25 cellular contexts compared by ENCODE assay signal in the genomic region with DNA sequence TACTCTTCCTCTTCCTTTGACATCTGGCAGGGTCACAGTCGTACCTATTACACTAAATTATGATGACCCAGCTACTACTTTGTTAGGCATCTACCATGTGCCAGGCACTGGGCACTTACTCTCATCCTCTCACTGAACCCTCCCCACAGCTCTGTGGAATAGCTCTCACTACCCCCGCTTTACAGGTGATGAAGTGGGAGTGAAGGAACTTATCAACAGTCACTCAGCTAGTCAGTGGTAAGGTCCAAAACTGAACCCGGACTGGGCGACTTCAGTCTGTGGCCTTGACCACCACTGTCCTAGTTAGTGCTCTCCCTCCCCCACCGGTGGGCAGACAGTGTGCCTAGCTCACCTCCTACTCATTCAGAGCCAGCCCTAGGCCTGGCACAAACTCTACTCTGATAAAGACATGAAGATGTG. TPM values are rescaled to one million over a fixed set of nuclear protein-coding genes. Genes with fewer than 3 reads are reported as not detected.
A peak's percentile ranks its signal among the peaks of the same experiment; 100 is the strongest.
DNase-seq lines count a peak whose midpoint lies in the region; ATAC-seq, FAIRE-seq and TF ChIP-seq lines count a peak whose summit lies in the region.
"Had no signal": no experiment of that assay in that cellular context is flagged by ENCODE, and none has a peak within 500 bp of the region (broad histone marks: within the 10 kb centered on the region; RNA-seq: fewer than 3 reads in every experiment).

No MANE protein-coding gene starts in this region.

- H3K4me3 ChIP-seq in DND-41 (ENCODE audit: low read depth in 1 of 2, low read length in 2 of 2) = no peak overlapping the region
- H3K4me3 ChIP-seq in Loucy (ENCODE audit: low read length, poor library complexity, severe bottlenecking) = peak overlapping the region; percentile 10
- no peak overlapping the region; a peak in 2 of 8 replicates for H3K4me3 ChIP-seq in H1 (ENCODE audit: extremely low read depth in 1 of 4, insufficient read depth in 2 of 4, low read depth in 3 of 4, low read length in 4 of 4)
- no peak overlapping the region for H3K4me3 ChIP-seq in mesenchymal stem cell (ENCODE audit: insufficient read depth in 1 of 2, low read depth in 1 of 2, low read length in 2 of 2)
- H3K4me3 ChIP-seq: adrenal gland, left lung, prostate gland had no signal

- no peak for TF ChIP-seq POLR2A in H1 (IDR thresholded peaks at IDR 0.05; ENCODE audit: control extremely low read depth in 1 of 2, low read depth in 2 of 2, low read length in 2 of 2)

- H3K79me1 ChIP-seq in H1 (ENCODE audit: low read depth, low read length) = no peaks in the 10 kb centered on the region
- H3K79me1 ChIP-seq in mesenchymal stem cell (replicated peaks; ENCODE audit: low read length, poor library complexity, severe bottlenecking) = no peaks in the 10 kb centered on the region

- H2BK15ac ChIP-seq in H1 (ENCODE audit: low read length) = peak overlapping the region; percentile 40; the same call in 1 of the 2 replicates
- no peak overlapping the region for H2BK15ac ChIP-seq in mesenchymal stem cell (ENCODE audit: low read depth, poor library complexity, severe bottlenecking)

- 77% methylated on average over 5 of the region's 5 CpGs; no CpG with 5 or more reads in 1 of the 2 experiments for WGBS in H1 (ENCODE audit: extremely low coverage in 1 of 2, insufficient coverage in 1 of 2, insufficient read length in 1 of 2, insufficient replicate concordance in 2 of 2, low coverage in 1 of 2, low lambda C conversion rate in 2 of 2, missing lambda C conversion rate in 1 of 2), 2 experiments
- 97% methylated on average over 4 of the region's 5 CpGs for WGBS in mesenchymal stem cell

- H3K18ac ChIP-seq in H1 (ENCODE audit: extremely low read depth, low read length) (peak overlapping the region; percentile 60; the same call in 1 of the 2 replicates), mesenchymal stem cell (ENCODE audit: low read depth in 1 of 2, low read length in 2 of 2) (no peak overlapping the region)

- no peaks in the 10 kb centered on the region for H3K9me2 ChIP-seq in Loucy (replicated peaks; ENCODE audit: low read depth, low read length)

- peak overlapping the region; percentile 69; the same call in 1 of the 2 replicates for H2BK20ac ChIP-seq in H1 (ENCODE audit: low read length)

- H2AK5ac ChIP-seq in H1 (ENCODE audit: low read depth, low read length) = no peak overlapping the region; the same call in 1 of the 2 replicates
- no peak overlapping the region for H2AK5ac ChIP-seq in mesenchymal stem cell (ENCODE audit: low read length, severe bottlenecking)

- peak overlapping the region; percentile 94; the same call in 1 of the 2 replicates for H2BK12ac ChIP-seq in H1 (ENCODE audit: low read depth, low read length)
- peak overlapping the region; percentile 42 to 49 for H2BK12ac ChIP-seq in mesenchymal stem cell (ENCODE audit: low read length in 2 of 2)

- H3K4ac ChIP-seq in H1 (replicated peaks; ENCODE audit: insufficient read length, low read depth, low read length) = no peak overlapping the region
- peak overlapping the region in 1 of 2 experiments; percentile 0 for H3K4ac ChIP-seq in mesenchymal stem cell (ENCODE audit: low read depth in 1 of 2, low read length in 2 of 2)

- no peak overlapping the region for H3K14ac ChIP-seq in H1 (ENCODE audit: insufficient read length)
- no peak overlapping the region for H3K14ac ChIP-seq in mesenchymal stem cell (ENCODE audit: low read length in 2 of 2)

- H4K5ac ChIP-seq in H1 (ENCODE audit: insufficient read length, low read depth, low read length) = no peak overlapping the region

- H3K9me3 ChIP-seq in DND-41 (ENCODE audit: insufficient read depth, low read length, severe bottlenecking) (no peaks in the 10 kb centered on the region), Loucy (ENCODE audit: insufficient read depth, low read depth, low read length) (no peaks in the 10 kb centered on the region), H1 (ENCODE audit: insufficient read depth in 2 of 2, low read depth in 1 of 2, low read length in 1 of 2) (no peaks in the 10 kb centered on the region), mesenchymal stem cell (ENCODE audit: control insufficient read depth, low read length) (no peaks in the 10 kb centered on the region)
- H3K9me3 ChIP-seq: adrenal gland, left lung, prostate gland had no signal

- H3F3A ChIP-seq in Loucy (ENCODE audit: low read depth) = no peaks in the 10 kb centered on the region

- no peak overlapping the region for H3K56ac ChIP-seq in H1 (replicated peaks; ENCODE audit: insufficient read length, low read depth, low read length)

- no peak overlapping the region for H4K8ac ChIP-seq in H1 (ENCODE audit: extremely low read depth, insufficient read depth, low read length)
- H4K8ac ChIP-seq in mesenchymal stem cell (ENCODE audit: low read length) = no peak overlapping the region

- DNase-seq in DND-41 (no peak), H1 (ENCODE audit: low read depth in 1 of 2, low spot score in 2 of 2) (no peak), mesenchymal stem cell (no peak), pons (ENCODE audit: low spot score) (no peak), NCI-H510A treated with DMSO at 0.1 percent for 48 hours (lab: John Stamatoyannopoulos, UW) (no peak)
- no peak for DNase-seq in stimulated activated CD4-positive, alpha-beta T cell treated with anti-CD3 and anti-CD28 coated beads, Interleukin-4, amount 100 ng/mL, for 4 hours
- DNase-seq: activated CD4-positive, alpha-beta T cell treated with anti-CD3 and anti-CD28 coated beads, Interleukin-2, amount 10 ng/mL, durations not matched to agents 7 days and 5 days; activated gamma-delta T cell; adrenal gland; CD4-positive, CD25-positive, alpha-beta regulatory T cell; GDM1; glutamatergic neuron; Karpas-422; left lung; NCI-H1048; NCI-H187 treated with DMSO at 0.1 percent for 48 hours; NCI-H2227 treated with DMSO at 0.1 percent for 48 hours; stimulated activated CD4-positive, alpha-beta T cell treated with anti-CD3 and anti-CD28 coated beads, Interleukin-2, amount 100 ng/mL, for 24 hours; stimulated activated naive B cell treated with anti-CD40 and anti-IgM and Interleukin-4, amounts not matched to agents 10 μg/mL and 1 μg/mL and 100 μg/mL, for 72 hours had no signal

- H3K27ac ChIP-seq in DND-41 (ENCODE audit: low read length) (peak overlapping the region; percentile 33; the same call in 1 of the 2 replicates), H1 (ENCODE audit: low read depth, low read length) (no peak overlapping the region), mesenchymal stem cell (ENCODE audit: low read length, poor library complexity, severe bottlenecking) (no peak overlapping the region)
- H3K27ac ChIP-seq: adrenal gland, left lung, prostate gland had no signal

- H4K91ac ChIP-seq in H1 (replicated peaks; ENCODE audit: insufficient read length, low read length) (peak overlapping the region; percentile 58), mesenchymal stem cell (ENCODE audit: low read length) (no peak overlapping the region)

- TF ChIP-seq EP300 in H1 (IDR thresholded peaks at IDR 0.05; ENCODE audit: borderline replicate concordance in 1 of 2, low read depth in 2 of 2, low read length in 2 of 2) = no peak

- no peak overlapping the region for H2BK120ac ChIP-seq in H1 (replicated peaks; ENCODE audit: low read depth, low read length)
- no peak overlapping the region for H2BK120ac ChIP-seq in mesenchymal stem cell (ENCODE audit: low read depth, low read length)

- FAIRE-seq in H1 (lab: Jason Lieb, UNC) = no peak
- FAIRE-seq: bronchial epithelial cell, endothelial cell of umbilical vein, HTR-8/SVneo had no signal

- no peak overlapping the region for H3K4me2 ChIP-seq in DND-41 (ENCODE audit: insufficient read depth, low read length)
- H3K4me2 ChIP-seq in Loucy (ENCODE audit: low read depth, low read length, poor library complexity, severe bottlenecking) = peak overlapping the region; percentile 38
- H3K4me2 ChIP-seq in H1 (ENCODE audit: insufficient read depth in 1 of 2, low read depth in 2 of 2, low read length in 2 of 2) = no peak overlapping the region; a peak in 1 of 4 replicates
- H3K4me2 ChIP-seq in mesenchymal stem cell (ENCODE audit: low read length, poor library complexity, severe bottlenecking) = no peak overlapping the region

- TF ChIP-seq RAD21 in H1 (IDR thresholded peaks at IDR 0.05 in 1 of 2, conservative IDR thresholded peaks at IDR 0.05 in 1 of 2; ENCODE audit: low read depth in 2 of 2, low read length in 2 of 2) = no peak

- no peak for TF ChIP-seq CTCF in DND-41 (IDR thresholded peaks at IDR 0.05; ENCODE audit: borderline replicate concordance, extremely low read depth, low read length, poor library complexity, severe bottlenecking)
- TF ChIP-seq CTCF in Loucy (conservative IDR thresholded peaks at IDR 0.05; ENCODE audit: low read length) = no peak
- TF ChIP-seq CTCF in H1 (IDR thresholded peaks at IDR 0.05; ENCODE audit: control extremely low read depth in 1 of 3, insufficient read depth in 1 of 3, low read depth in 1 of 3, low read length in 3 of 3) = no peak

- H2BK5ac ChIP-seq in H1 (ENCODE audit: low read depth, low read length) (peak overlapping the region; percentile 63; the same call in 1 of the 2 replicates), mesenchymal stem cell (ENCODE audit: low read depth, low read length, poor library complexity, severe bottlenecking) (no peak overlapping the region)

- H2AFZ ChIP-seq in DND-41 (ENCODE audit: low read depth, low read length) = no peak overlapping the region
- peak overlapping the region; percentile 9; the same call in 1 of the 2 replicates for H2AFZ ChIP-seq in Loucy (ENCODE audit: low read length)
- no peak overlapping the region for H2AFZ ChIP-seq in H1 (ENCODE audit: low read length)
- no peak overlapping the region for H2AFZ ChIP-seq in mesenchymal stem cell (ENCODE audit: low read depth, low read length)

- no peaks in the 10 kb centered on the region for H3K27me3 ChIP-seq in DND-41 (ENCODE audit: insufficient read depth, low read length, poor library complexity)
- no peaks in the 10 kb centered on the region for H3K27me3 ChIP-seq in Loucy (ENCODE audit: insufficient read depth, low read length, poor library complexity, severe bottlenecking)
- H3K27me3 ChIP-seq in H1 (replicated peaks in 1 of 4; ENCODE audit: control insufficient read depth in 3 of 4, extremely low read depth in 1 of 4, insufficient read depth in 3 of 4, low read length in 3 of 4) = no peaks in the 10 kb centered on the region
- H3K27me3 ChIP-seq in mesenchymal stem cell (ENCODE audit: control insufficient read depth in 1 of 2, insufficient read depth in 1 of 2, low read length in 2 of 2) = peaks cover 5 to 35% of the 10 kb centered on the region in 2 experiments
- H3K27me3 ChIP-seq: adrenal gland had no signal

- H3K23ac ChIP-seq in H1 (ENCODE audit: insufficient read length) = no peak overlapping the region
- no peak overlapping the region for H3K23ac ChIP-seq in mesenchymal stem cell (ENCODE audit: low read length in 2 of 2)

- CTCF ChIA-PET in H1 (lab: Charles Lee; ENCODE audit: partially characterized antibody) = interaction anchor here (0.6 to 4.2 kb wide), 16 partner anchors 10 to 599 kb away, joined by 3 to 26 read pairs (median 4); no protein-coding TSS in a partner anchor

- no peaks in the 10 kb centered on the region for H3K36me3 ChIP-seq in DND-41 (ENCODE audit: insufficient read depth, low read length)
- H3K36me3 ChIP-seq in Loucy (ENCODE audit: insufficient read depth, low read length) = no peaks in the 10 kb centered on the region
- no peaks in the 10 kb centered on the region for H3K36me3 ChIP-seq in H1 (ENCODE audit: control insufficient read depth in 2 of 4, insufficient read depth in 4 of 4, low read length in 3 of 4)
- peaks cover 0 to 9% of the 10 kb centered on the region in 2 experiments for H3K36me3 ChIP-seq in mesenchymal stem cell (ENCODE audit: control insufficient read depth in 1 of 2, insufficient read depth in 2 of 2, low read depth in 1 of 2, low read length in 2 of 2)
- H3K36me3 ChIP-seq: adrenal gland, left lung, prostate gland had no signal

- H3K4me1 ChIP-seq in DND-41 (ENCODE audit: insufficient read depth, low read length) (peaks cover 29% of the 10 kb centered on the region), Loucy (ENCODE audit: insufficient read depth, low read length, poor library complexity, severe bottlenecking) (peaks cover 28% of the 10 kb centered on the region), H1 (replicated peaks in 1 of 4; ENCODE audit: control insufficient read depth in 3 of 4, insufficient read depth in 4 of 4, low read length in 3 of 4) (peaks cover 5 to 17% (median 13%) of the 10 kb centered on the region in 4 experiments; a peak in 6 of 7 replicates), mesenchymal stem cell (ENCODE audit: control insufficient read depth, insufficient read depth, low read depth, low read length) (peaks cover 35% of the 10 kb centered on the region)
- H3K4me1 ChIP-seq: left lung, prostate gland had no signal

- H3K23me2 ChIP-seq in H1 (ENCODE audit: low read depth, low read length) = no peaks in the 10 kb centered on the region

- POLR2A ChIA-PET in H1 (lab: Charles Lee; ENCODE audit: partially characterized antibody) = interaction anchor here (1.3 to 2.7 kb wide), 2 partner anchors 25 to 37 kb away, joined by 3 to 7 read pairs; no protein-coding TSS in a partner anchor

- H3K9ac ChIP-seq in DND-41 (ENCODE audit: low read depth, low read length) = no peak overlapping the region
- H3K9ac ChIP-seq in Loucy (ENCODE audit: low read depth, low read length, poor library complexity, severe bottlenecking) = peak overlapping the region; percentile 35
- H3K9ac ChIP-seq in H1 (replicated peaks in 1 of 4; ENCODE audit: extremely low read depth in 1 of 4, low read depth in 3 of 4, low read length in 3 of 4) = no peak overlapping the region
- H3K9ac ChIP-seq in mesenchymal stem cell (ENCODE audit: low read length) = no peak overlapping the region

- H4K20me1 ChIP-seq in DND-41 (ENCODE audit: insufficient read depth, low read length) = peaks cover 6% of the 10 kb centered on the region
- no peaks in the 10 kb centered on the region for H4K20me1 ChIP-seq in Loucy (ENCODE audit: insufficient read depth, low read length, poor library complexity, severe bottlenecking)
- no peaks in the 10 kb centered on the region for H4K20me1 ChIP-seq in H1 (replicated peaks in 1 of 2; ENCODE audit: control insufficient read depth in 1 of 2, insufficient read depth in 2 of 2, low read length in 2 of 2)

- ATAC-seq in DND-41 (ENCODE audit: insufficient read depth, low read depth) (peak; percentile 15; the same call in 2 of the 3 replicates), HG02623 (IDR thresholded peaks at IDR 0.05; ENCODE audit: unreplicated experiment) (no peak)
- ATAC-seq: left lung had no signal

- H3K79me2 ChIP-seq in DND-41 (ENCODE audit: insufficient read depth, low read length) (no peaks in the 10 kb centered on the region), Loucy (ENCODE audit: insufficient read depth, low read length) (no peaks in the 10 kb centered on the region), H1 (ENCODE audit: control insufficient read depth in 1 of 2, insufficient read depth in 2 of 2, low read length in 2 of 2) (no peaks in the 10 kb centered on the region)

RNA-seq across cellular contexts. Expression of a gene that starts 12.3 kb away (rescaled TPM):
- 25.8 and 26.2 TPM in 2 replicates for total RNA-seq in H1 (2021; fragmentation: NEBNext Ultra II Directional; extraction: Animal tissue kit (Norgen Biotek cat#: 25700))
- polyA plus RNA-seq in H1 (2011; rRNA removed) = 15.6 and 29.0 TPM in 2 replicates
- 20.6 TPM for polyA plus RNA-seq in H1 (2011; cell fraction: cytosol; rRNA removed)
- 126 TPM for polyA plus RNA-seq in H1 (2011; cell fraction: nucleus; rRNA removed)
- polyA plus RNA-seq in H1 (2012, experiment 1 of 2) = 17.3 to 29.1 TPM (median 22.1 TPM) in 4 replicates
- 15.4 TPM for polyA plus RNA-seq in H1 (2012, experiment 2 of 2)
- 13.4 TPM for polyA plus RNA-seq in H1 (2013, experiment 1 of 2)
- 13.0 TPM for polyA plus RNA-seq in H1 (2013, experiment 2 of 2)
- polyA minus RNA-seq in H1 (2011; rRNA and poly(A)+ RNA removed) = 7.5 and 9.4 TPM in 2 replicates
- 14.0 TPM for polyA minus RNA-seq in H1 (2011; cell fraction: cytosol; rRNA and poly(A)+ RNA removed)
- polyA minus RNA-seq in H1 (2011; cell fraction: nucleus; rRNA and poly(A)+ RNA removed) = 22.9 TPM
- 6.1 TPM for polyA plus RNA-seq in mesenchymal stem cell (2013, experiment 1 of 2)
- 5.3 TPM for polyA plus RNA-seq in mesenchymal stem cell (2013, experiment 2 of 2)

RNA-seq across cellular contexts. Expression of a gene that starts 48.0 kb away (rescaled TPM):
- total RNA-seq in H1 (2021; fragmentation: NEBNext Ultra II Directional; extraction: Animal tissue kit (Norgen Biotek cat#: 25700)) = 7.9 and 10.5 TPM in 2 replicates
- polyA plus RNA-seq in H1 (2011; rRNA removed) = 2.0 and 3.4 TPM in 2 replicates
- 4.3 TPM for polyA plus RNA-seq in H1 (2011; cell fraction: cytosol; rRNA removed)
- polyA plus RNA-seq in H1 (2011; cell fraction: nucleus; rRNA removed) = 31.3 TPM
- 6.8 to 10.8 TPM (median 7.9 TPM) in 4 replicates for polyA plus RNA-seq in H1 (2012, experiment 1 of 2)
- 2.9 TPM for polyA plus RNA-seq in H1 (2012, experiment 2 of 2)
- 4.2 TPM for polyA plus RNA-seq in H1 (2013, experiment 1 of 2)
- 3.6 TPM for polyA plus RNA-seq in H1 (2013, experiment 2 of 2)
- polyA minus RNA-seq in H1 (2011; rRNA and poly(A)+ RNA removed) = 3.3 and 4.2 TPM in 2 replicates
- 6.8 TPM for polyA minus RNA-seq in H1 (2011; cell fraction: cytosol; rRNA and poly(A)+ RNA removed)
- 8.7 TPM for polyA minus RNA-seq in H1 (2011; cell fraction: nucleus; rRNA and poly(A)+ RNA removed)
- polyA plus RNA-seq in mesenchymal stem cell (2013, experiment 1 of 2) = 20.9 TPM
- polyA plus RNA-seq in mesenchymal stem cell (2013, experiment 2 of 2) = 18.3 TPM
- total RNA-seq: activated CD4-positive, alpha-beta T cell treated with anti-CD3 and anti-CD28 coated beads, Interleukin-2, amount 10 ng/mL, durations not matched to agents 7 days and 5 days; CD4-positive, CD25-positive, alpha-beta regulatory T cell had no signal
- polyA plus RNA-seq: CD4-positive, CD25-positive, alpha-beta regulatory T cell had no signal
